Comparison of ENCODE assay signal across 19 cellular contexts in genomic region chr6:140388141-140388802, GRCh38.
"Had no signal": no experiment of that assay in that cellular context is flagged by ENCODE, and none has a peak within 500 bp of the region (broad histone marks: within the 10 kb centered on the region; RNA-seq: fewer than 3 reads in every experiment).

No MANE protein-coding gene starts in this region.

- H3K9me3 ChIP-seq: psoas muscle, thoracic aorta had no signal

- H3K4me3 ChIP-seq: heart left ventricle, psoas muscle, sigmoid colon, thoracic aorta had no signal

- ATAC-seq: activated CD8-positive, alpha-beta memory T cell treated with anti-CD3 and anti-CD28 coated beads, Interleukin-2, amount 10 ng/mL, durations not matched to agents 7 days and 5 days; activated naive CD4-positive, alpha-beta T cell treated with anti-CD3 and anti-CD28 coated beads, Interleukin-2, amount 50 U/mL, for 72 hours; activated T-cell treated with anti-CD3 and anti-CD28 coated beads, Interleukin-2, amount 50 U/mL, for 4 hours; heart left ventricle; left colon; psoas muscle; stimulated activated naive CD8-positive, alpha-beta T cell treated with anti-CD3 and anti-CD28 coated beads, Interleukin-15, amount 100 ng/mL, for 72 hours had no signal

- H3K27ac ChIP-seq: heart left ventricle, psoas muscle, sigmoid colon, thoracic aorta had no signal

- DNase-seq: activated CD4-positive, alpha-beta T cell treated with anti-CD3 and anti-CD28 coated beads for 1 hour; activated CD4-positive, alpha-beta T cell treated with anti-CD3 and anti-CD28 coated beads, Interleukin-2, amount 50 U/mL, for 48 hours; activated CD8-positive, alpha-beta memory T cell treated with anti-CD3 and anti-CD28 coated beads, Interleukin-2, amount 10 ng/mL, durations not matched to agents 7 days and 5 days; activated effector memory CD4-positive, alpha-beta T cell treated with anti-CD3 and anti-CD28 coated beads, Interleukin-2, amount 50 U/mL, for 16 hours; activated T-cell treated with anti-CD3 and anti-CD28 coated beads, Interleukin-2, amount 50 U/mL, for 4 hours; amygdala; cerebellar nuclear complex; dermis blood vessel endothelial cell; foreskin melanocyte; heart left ventricle; left colon; mesenchymal stem cell; nephron progenitor cell; psoas muscle; sigmoid colon; stimulated activated CD4-positive, alpha-beta T cell treated with anti-CD3 and anti-CD28 coated beads, Interleukin-4, amount 100 ng/mL, for 24 hours; stimulated activated naive CD8-positive, alpha-beta T cell treated with anti-CD3 and anti-CD28 coated beads, Interleukin-15, amount 100 ng/mL, for 72 hours had no signal

- H3K36me3 ChIP-seq: heart left ventricle, sigmoid colon, thoracic aorta had no signal

- H3K27me3 ChIP-seq: heart left ventricle, sigmoid colon had no signal

- H3K4me1 ChIP-seq: heart left ventricle, psoas muscle, sigmoid colon had no signal
